Comparison of ENCODE assay signal across 2 cellular contexts in genomic region chr3:131036200-131036816, GRCh38.
TF ChIP-seq lines count a peak whose summit lies in the region.

No MANE protein-coding gene starts in this region.

TF ChIP-seq in HEK293T, 16 proteins besides CTCF, POLR2A, EP300 and RAD21 (continued from another document):
- no peak for TF ChIP-seq FOXK2 (IDR thresholded peaks at IDR 0.05)
- no peak for TF ChIP-seq SP1 (IDR thresholded peaks at IDR 0.05)
- no peak for TF ChIP-seq TARDBP (IDR thresholded peaks at IDR 0.05)
- no peak for TF ChIP-seq L3MBTL2 (conservative IDR thresholded peaks at IDR 0.05)
- TF ChIP-seq HDGF (IDR thresholded peaks at IDR 0.05; ENCODE audit: borderline replicate concordance) = no peak
- no peak for TF ChIP-seq NFRKB (IDR thresholded peaks at IDR 0.05)
- no peak for TF ChIP-seq ELF4 (IDR thresholded peaks at IDR 0.05)
- TF ChIP-seq ZNF384 (IDR thresholded peaks at IDR 0.05) = no peak
TF ChIP-seq in HEK293T: peak in this region for 0.

TF ChIP-seq in GM23338, 12 proteins besides CTCF, POLR2A, EP300 and RAD21:
- no peak for TF ChIP-seq ZNF462 (CRISPR knock-in tag; IDR thresholded peaks at IDR 0.05)
- no peak for TF ChIP-seq JUNB (IDR thresholded peaks at IDR 0.05; ENCODE audit: unreplicated experiment)
- TF ChIP-seq ETS1 (IDR thresholded peaks at IDR 0.05) = no peak
- TF ChIP-seq NANOG (IDR thresholded peaks at IDR 0.05; ENCODE audit: borderline replicate concordance) = no peak
- no peak for TF ChIP-seq ZNF114 (CRISPR knock-in tag; IDR thresholded peaks at IDR 0.05)
- TF ChIP-seq POLR2AphosphoS5 (IDR thresholded peaks at IDR 0.05; ENCODE audit: low read depth) = no peak
- no peak for TF ChIP-seq ZNF331 (CRISPR knock-in tag; IDR thresholded peaks at IDR 0.05; ENCODE audit: low read depth)
- TF ChIP-seq REST (IDR thresholded peaks at IDR 0.05; ENCODE audit: unreplicated experiment) = no peak
- TF ChIP-seq STAT1 (IDR thresholded peaks at IDR 0.05; ENCODE audit: unreplicated experiment) = no peak
- no peak for TF ChIP-seq CREB1 (CRISPR knock-in tag; IDR thresholded peaks at IDR 0.05; ENCODE audit: low read depth)
- no peak for TF ChIP-seq EZH2 (IDR thresholded peaks at IDR 0.05; ENCODE audit: low read depth, unreplicated experiment)
- TF ChIP-seq EZH2phosphoT487 (IDR thresholded peaks at IDR 0.05; ENCODE audit: unreplicated experiment) = no peak
